9 cellular contexts compared by ENCODE assay signal in genomic region chr17:17877548-17878358, GRCh38. TPM values are rescaled to one million over a fixed set of nuclear protein-coding genes. Genes with fewer than 3 reads are reported as not detected.
DNase-seq lines count a peak whose midpoint lies in the region; FAIRE-seq and TF ChIP-seq lines count a peak whose summit lies in the region.
"Had no signal": no experiment of that assay in that cellular context is flagged by ENCODE, and none has a peak within 500 bp of the region (broad histone marks: within the 10 kb centered on the region; RNA-seq: fewer than 3 reads in every experiment).

No MANE protein-coding gene starts in this region.

- peaks cover 1% of the 10 kb centered on the region for H3K9me3 Mint-ChIP-seq in astrocyte (ENCODE audit: unreplicated experiment)
- H3K9me3 Mint-ChIP-seq in activated naive CD4-positive, alpha-beta T cell treated with anti-CD3 and anti-CD28 coated beads for 36 hours, result no peaks in the 10 kb centered on the region

- H3K9ac ChIP-seq in astrocyte (ENCODE audit: low read length), result peak overlapping the region; percentile 67

- H3K27ac Mint-ChIP-seq in astrocyte (ENCODE audit: unreplicated experiment), result peak overlapping the region; percentile 62
- no peak overlapping the region for H3K27ac Mint-ChIP-seq in activated naive CD4-positive, alpha-beta T cell treated with anti-CD3 and anti-CD28 coated beads for 36 hours

- TF ChIP-seq CTCF in astrocyte (IDR thresholded peaks at IDR 0.05; ENCODE audit: insufficient read depth, low read depth, low read length) (no peak), retinal pigment epithelial cell (conservative IDR thresholded peaks at IDR 0.05; ENCODE audit: low read depth, low read length) (peak; percentile 26)

- peak overlapping the region; percentile 88 for H3K27ac ChIP-seq in astrocyte (ENCODE audit: low read depth, low read length)

- CTCF ChIA-PET in activated naive CD4-positive, alpha-beta T cell treated with anti-CD3 and anti-CD28 coated beads for 36 hours (lab: Charles Lee), result no interaction called here

- no peak for FAIRE-seq in astrocyte (lab: Jason Lieb, UNC)
- FAIRE-seq: GM18507 had no signal

- peak overlapping the region; percentile 74 for H3K4me2 ChIP-seq in astrocyte (ENCODE audit: low read length)

- peak; percentile 63 for DNase-seq in G401 (ENCODE audit: low spot score)
- DNase-seq in astrocyte (ENCODE audit: low read depth), result peak; percentile 95
- DNase-seq in hepatic stellate cell (ENCODE audit: low spot score), result peak; percentile 59
- DNase-seq in retinal pigment epithelial cell (ENCODE audit: low read depth), result peak; percentile 80
- no peak for DNase-seq in germinal center (ENCODE audit: low spot score)
- no peak for DNase-seq in activated naive CD4-positive, alpha-beta T cell treated with anti-CD3 and anti-CD28 coated beads for 36 hours
- DNase-seq in T-helper 9 cell, result no peak
- no peak for DNase-seq in GM19240 (ENCODE audit: insufficient read length, low spot score)

- peaks cover 28% of the 10 kb centered on the region for H3K4me1 ChIP-seq in astrocyte (ENCODE audit: insufficient read depth, low read length)

- H3K27me3 ChIP-seq in astrocyte (ENCODE audit: insufficient read depth, low read length), result no peaks in the 10 kb centered on the region

- intact Hi-C loops in activated naive CD4-positive, alpha-beta T cell treated with anti-CD3 and anti-CD28 coated beads for 36 hours (cut with micrococcal nuclease), result no loop called here

- H3K36me3 ChIP-seq in astrocyte (ENCODE audit: insufficient read depth, low read length), result peaks cover 4% of the 10 kb centered on the region

- H3K36me3 Mint-ChIP-seq in astrocyte (ENCODE audit: low read depth, unreplicated experiment), result peaks cover 50% of the 10 kb centered on the region
- no peaks in the 10 kb centered on the region for H3K36me3 Mint-ChIP-seq in activated naive CD4-positive, alpha-beta T cell treated with anti-CD3 and anti-CD28 coated beads for 36 hours (ENCODE audit: low read depth)

- peaks cover 22% of the 10 kb centered on the region for H3K4me1 Mint-ChIP-seq in astrocyte (ENCODE audit: low read depth, unreplicated experiment)
- no peaks in the 10 kb centered on the region for H3K4me1 Mint-ChIP-seq in activated naive CD4-positive, alpha-beta T cell treated with anti-CD3 and anti-CD28 coated beads for 36 hours (ENCODE audit: low read depth)

- H3K9me3 ChIP-seq in astrocyte (ENCODE audit: insufficient read depth, low read depth, low read length), result no peaks in the 10 kb centered on the region

- H2AFZ ChIP-seq in astrocyte (ENCODE audit: low read depth, low read length), result peak overlapping the region; percentile 8

- H3K4me3 ChIP-seq in astrocyte (ENCODE audit: insufficient read depth, low read depth, low read length) (no peak overlapping the region), retinal pigment epithelial cell (ENCODE audit: low read length) (no peak overlapping the region)

- no peak overlapping the region for H3K4me3 Mint-ChIP-seq in astrocyte (ENCODE audit: unreplicated experiment)
- H3K4me3 Mint-ChIP-seq in activated naive CD4-positive, alpha-beta T cell treated with anti-CD3 and anti-CD28 coated beads for 36 hours, result no peak overlapping the region

- H4K20me1 ChIP-seq in astrocyte (ENCODE audit: insufficient read depth, low read length), result peaks cover 28% of the 10 kb centered on the region

- in situ Hi-C loops in G401 (cut with HindIII; ENCODE audit: low sequenced_read_pairs), result loop anchor here (25.0 kb wide), 1 partner anchor 160 kb away; the partner anchor contains the start of genes ATPAF2 and GID4

- no peaks in the 10 kb centered on the region for H3K79me2 ChIP-seq in astrocyte (ENCODE audit: insufficient read depth, low read length)

- no peaks in the 10 kb centered on the region for H3K27me3 Mint-ChIP-seq in astrocyte (ENCODE audit: low read depth, unreplicated experiment)
- no peaks in the 10 kb centered on the region for H3K27me3 Mint-ChIP-seq in activated naive CD4-positive, alpha-beta T cell treated with anti-CD3 and anti-CD28 coated beads for 36 hours (ENCODE audit: low read depth)

RNA-seq across cellular contexts. Expression of gene SREBF1, which starts 41.0 kb away (rescaled TPM):
- total RNA-seq in G401 (2014; rRNA removed; shearing (Covaris generic)), result 116 and 155 TPM in 2 replicates
- 59.2 and 65.6 TPM in 2 replicates for total RNA-seq in astrocyte
- total RNA-seq in activated naive CD4-positive, alpha-beta T cell treated with anti-CD3 and anti-CD28 coated beads for 36 hours, result 10 to 100 TPM; 79.3 to 84.9 TPM

Comparison
In these comparisons a context has a peak if more than half of its experiments do, and no peak if none do; other contexts are left out.
1. DNase-seq: peak in G401 (single experiment), astrocyte (single experiment), hepatic stellate cell (single experiment) and retinal pigment epithelial cell (single experiment); none in germinal center (single experiment), activated naive CD4-positive, alpha-beta T cell treated with anti-CD3 and anti-CD28 coated beads for 36 hours (single experiment), T-helper 9 cell (single experiment) and GM19240 (single experiment).